ENCODE assay signal across 19 cellular contexts in genomic region chr18:56726906-56727305, GRCh38.
"Had no signal": no experiment of that assay in that cellular context is flagged by ENCODE, and none has a peak within 500 bp of the region (broad histone marks: within the 10 kb centered on the region; RNA-seq: fewer than 3 reads in every experiment).

No MANE protein-coding gene starts in this region.

- H3K36me3 ChIP-seq: neural progenitor cell, ovary, upper lobe of right lung had no signal

- ATAC-seq: effector memory CD8-positive, alpha-beta T cell; heart right ventricle; left lobe of liver; natural killer cell treated with Interleukin-12 subunit alpha and Interleukin-12 subunit beta and Interleukin-15 and Interleukin-18, amount 100 ng/mL, for 72 hours; right cardiac atrium; upper lobe of right lung had no signal

- DNase-seq: effector memory CD8-positive, alpha-beta T cell; erythroblast; heart right ventricle; hypothalamus; midbrain; nucleus accumbens; ovary; right cardiac atrium; testis; upper lobe of right lung had no signal

- H3K27me3 ChIP-seq: heart right ventricle, neural progenitor cell, ovary, testis, tibial nerve, upper lobe of right lung, vagina had no signal

- H3K9me3 Mint-ChIP-seq: effector memory CD8-positive, alpha-beta T cell; memory B cell; natural killer cell treated with Interleukin-12 subunit alpha and Interleukin-12 subunit beta and Interleukin-15 and Interleukin-18, amount 100 ng/mL, for 72 hours had no signal

- H3K4me1 Mint-ChIP-seq: memory B cell, neural progenitor cell had no signal

- H3K27ac Mint-ChIP-seq: effector memory CD8-positive, alpha-beta T cell; memory B cell; natural killer cell treated with Interleukin-12 subunit alpha and Interleukin-12 subunit beta and Interleukin-15 and Interleukin-18, amount 100 ng/mL, for 72 hours; neural progenitor cell had no signal

- H3K27me3 Mint-ChIP-seq: effector memory CD8-positive, alpha-beta T cell; memory B cell; natural killer cell treated with Interleukin-12 subunit alpha and Interleukin-12 subunit beta and Interleukin-15 and Interleukin-18, amount 100 ng/mL, for 72 hours; progenitor cell of endocrine pancreas; stimulated activated naive CD8-positive, alpha-beta T cell treated with anti-CD3 and anti-CD28 coated beads, Interleukin-15, amount 100 ng/mL, for 72 hours had no signal

- H3K4me2 ChIP-seq: neural progenitor cell, smooth muscle cell had no signal

- H3K4me3 Mint-ChIP-seq: effector memory CD8-positive, alpha-beta T cell; memory B cell; natural killer cell treated with Interleukin-12 subunit alpha and Interleukin-12 subunit beta and Interleukin-15 and Interleukin-18, amount 100 ng/mL, for 72 hours; neural progenitor cell; stimulated activated naive CD8-positive, alpha-beta T cell treated with anti-CD3 and anti-CD28 coated beads, Interleukin-15, amount 100 ng/mL, for 72 hours had no signal

- H3K27ac ChIP-seq: heart right ventricle, neural progenitor cell, ovary, testis, tibial nerve, upper lobe of right lung, vagina had no signal

- H3K9ac ChIP-seq: neural progenitor cell had no signal

- H3K4me3 ChIP-seq: heart right ventricle, neural progenitor cell, ovary, smooth muscle cell, testis, tibial nerve, upper lobe of right lung, vagina had no signal

- H3K4me1 ChIP-seq: heart right ventricle, neural progenitor cell, testis, tibial nerve, upper lobe of right lung, vagina had no signal
